In genomic region chr16:3215601-3216262, GRCh38 we compare ENCODE assay signal across 17 cellular contexts. TPM values are rescaled to one million over a fixed set of nuclear protein-coding genes. Genes with fewer than 3 reads are reported as not detected.
A peak's percentile ranks its signal among the peaks of the same experiment; 100 is the strongest.
DNase-seq lines count a peak whose midpoint lies in the region; ATAC-seq and TF ChIP-seq lines count a peak whose summit lies in the region.
"Had no signal": no experiment of that assay in that cellular context is flagged by ENCODE, and none has a peak within 500 bp of the region (broad histone marks: within the 10 kb centered on the region; RNA-seq: fewer than 3 reads in every experiment).

No MANE protein-coding gene starts in this region.

- peak overlapping the region; percentile 46 for H3K4me2 ChIP-seq in Loucy (ENCODE audit: low read depth, low read length, poor library complexity, severe bottlenecking)

- CTCF ChIA-PET in CD4-positive, alpha-beta memory T cell (lab: Charles Lee; ENCODE audit: partially characterized antibody), result interaction anchor here (1.2 to 1.8 kb wide), 3 partner anchors 21 to 51 kb away, joined by 3 to 9 read pairs (median 3); no protein-coding TSS in a partner anchor
- CTCF ChIA-PET in MCF 10A (lab: Yijun Ruan, JAX), result no interaction called here

- intact Hi-C loops in CD4-positive, alpha-beta memory T cell (cut with micrococcal nuclease), result loop anchor here (1.0 to 2.0 kb wide), 4 partner anchors 20 to 68 kb away; partner anchors contain the start of genes ZNF200 and ZNF263
- intact Hi-C loops in natural killer cell (cut with micrococcal nuclease) (no loop called here), MCF 10A (cut with micrococcal nuclease) (no loop called here)

- peaks cover 34% of the 10 kb centered on the region for H3K4me1 ChIP-seq in CD4-positive, alpha-beta memory T cell (ENCODE audit: insufficient read depth, low read length)
- H3K4me1 ChIP-seq in Loucy (ENCODE audit: insufficient read depth, low read length, poor library complexity, severe bottlenecking) (no peaks in the 10 kb centered on the region), endodermal cell (ENCODE audit: control insufficient read depth, insufficient read depth, low read length) (no peaks in the 10 kb centered on the region)
- H3K4me1 ChIP-seq: ascending aorta, right atrium auricular region had no signal

- H3K27me3 Mint-ChIP-seq in CD4-positive, alpha-beta memory T cell, result no peaks in the 10 kb centered on the region
- H3K27me3 Mint-ChIP-seq in natural killer cell (ENCODE audit: low read depth in 2 of 2), result no peaks in the 10 kb centered on the region
- peaks cover 36% of the 10 kb centered on the region for H3K27me3 Mint-ChIP-seq in MCF 10A (ENCODE audit: insufficient read depth, unreplicated experiment)
- H3K27me3 Mint-ChIP-seq in endodermal cell (ENCODE audit: insufficient read depth), result peaks cover 24% of the 10 kb centered on the region

- H3F3A ChIP-seq in Loucy (ENCODE audit: low read depth), result no peaks in the 10 kb centered on the region

- H3K79me2 ChIP-seq in Loucy (ENCODE audit: insufficient read depth, low read length), result no peaks in the 10 kb centered on the region

- H3K27ac ChIP-seq in CD4-positive, alpha-beta memory T cell (ENCODE audit: low read depth, low read length), result peak overlapping the region; percentile 50
- no peak overlapping the region for H3K27ac ChIP-seq in endodermal cell (ENCODE audit: low read depth, low read length)
- H3K27ac ChIP-seq: ascending aorta, C4-2B, right atrium auricular region had no signal

- peaks cover 0 to 50% (median 23%) of the 10 kb centered on the region in 8 donors for H3K9me3 Mint-ChIP-seq in CD4-positive, alpha-beta memory T cell
- H3K9me3 Mint-ChIP-seq in natural killer cell (peaks cover 0 to 3% of the 10 kb centered on the region in 2 donors), MCF 10A (ENCODE audit: unreplicated experiment) (peaks cover 20% of the 10 kb centered on the region), endodermal cell (peaks cover 53% of the 10 kb centered on the region)

- POLR2A ChIA-PET in CD4-positive, alpha-beta memory T cell (lab: Charles Lee; ENCODE audit: partially characterized antibody), result interaction anchor here (0.6 to 3.1 kb wide), 27 partner anchors 8 to 437 kb away, joined by 3 to 46 read pairs (median 5); partner anchors contain the start of genes TIGD7, ZNF200, ZNF213 and ZNF263
- POLR2A ChIA-PET in MCF 10A (lab: Yijun Ruan, JAX), result no interaction called here

- ATAC-seq in natural killer cell (no peak), HG03521 (IDR thresholded peaks at IDR 0.05; ENCODE audit: unreplicated experiment) (no peak), GM19328 (IDR thresholded peaks at IDR 0.05; ENCODE audit: unreplicated experiment) (no peak)
- ATAC-seq: left lung had no signal

- H3K36me3 ChIP-seq in CD4-positive, alpha-beta memory T cell (ENCODE audit: insufficient read depth, low read length), result no peaks in the 10 kb centered on the region
- H3K36me3 ChIP-seq in Loucy (ENCODE audit: insufficient read depth, low read length) (no peaks in the 10 kb centered on the region), endodermal cell (ENCODE audit: control insufficient read depth, insufficient read depth, low read length) (no peaks in the 10 kb centered on the region)
- H3K36me3 ChIP-seq: ascending aorta, left lung, right atrium auricular region had no signal

- peak overlapping the region; percentile 56 to 84 (median 81) for H3K4me3 Mint-ChIP-seq in CD4-positive, alpha-beta memory T cell
- peak overlapping the region; percentile 69 for H3K4me3 Mint-ChIP-seq in natural killer cell
- no peak overlapping the region for H3K4me3 Mint-ChIP-seq in MCF 10A (ENCODE audit: unreplicated experiment)
- no peak overlapping the region for H3K4me3 Mint-ChIP-seq in endodermal cell

- peak in 3 of 5 donors; percentile 9 to 43 (median 19) for DNase-seq in CD4-positive, alpha-beta memory T cell
- DNase-seq in activated T-cell treated with anti-CD3 and anti-CD28 coated beads, Interleukin-2, amount 50 U/mL, for 48 hours, result peak; percentile 30 to 47
- no peak for DNase-seq in natural killer cell
- DNase-seq in MCF 10A (ENCODE audit: unreplicated experiment), result no peak
- DNase-seq in endodermal cell, result no peak
- DNase-seq: hippocampal formation, left lung, NCI-H1105 treated with DMSO at 0.1 percent for 48 hours, NCI-H2227 treated with DMSO at 0.1 percent for 48 hours, SW 1271 had no signal

- no peak for TF ChIP-seq CTCF in Loucy (conservative IDR thresholded peaks at IDR 0.05; ENCODE audit: low read length)
- TF ChIP-seq CTCF in natural killer cell (IDR thresholded peaks at IDR 0.05), result no peak
- TF ChIP-seq CTCF in MCF 10A (IDR thresholded peaks at IDR 0.05; ENCODE audit: unreplicated experiment), result no peak
- TF ChIP-seq CTCF in endodermal cell (conservative IDR thresholded peaks at IDR 0.05), result no peak

- peaks cover 10 to 13% of the 10 kb centered on the region in 2 donors for H3K36me3 Mint-ChIP-seq in CD4-positive, alpha-beta memory T cell
- H3K36me3 Mint-ChIP-seq in natural killer cell (no peaks in the 10 kb centered on the region), MCF 10A (ENCODE audit: insufficient read depth, unreplicated experiment) (no peaks in the 10 kb centered on the region), endodermal cell (ENCODE audit: low read depth) (no peaks in the 10 kb centered on the region)

- no TSS peak for BruUV-seq in MCF 10A (replicated peaks; lab: Mats Ljungman, UMichigan)

- no peaks in the 10 kb centered on the region for H3K27me3 ChIP-seq in CD4-positive, alpha-beta memory T cell (ENCODE audit: insufficient read depth, low read length)
- H3K27me3 ChIP-seq in Loucy (ENCODE audit: insufficient read depth, low read length, poor library complexity, severe bottlenecking) (no peaks in the 10 kb centered on the region), endodermal cell (ENCODE audit: control insufficient read depth, insufficient read depth, low read length, poor library complexity, severe bottlenecking) (peaks cover 5% of the 10 kb centered on the region)
- H3K27me3 ChIP-seq: ascending aorta, left lung, right atrium auricular region had no signal

- no peaks in the 10 kb centered on the region for H3K9me2 ChIP-seq in Loucy (replicated peaks; ENCODE audit: low read depth, low read length)

- H3K9ac ChIP-seq in Loucy (ENCODE audit: low read depth, low read length, poor library complexity, severe bottlenecking) (no peak overlapping the region), endodermal cell (ENCODE audit: extremely low read depth, low read length, poor library complexity, severe bottlenecking) (no peak overlapping the region)

- H3K4me1 Mint-ChIP-seq in CD4-positive, alpha-beta memory T cell, result peaks cover 30 to 41% (median 35%) of the 10 kb centered on the region in 4 donors
- H3K4me1 Mint-ChIP-seq in natural killer cell, result peaks cover 40 to 52% of the 10 kb centered on the region in 2 donors
- H3K4me1 Mint-ChIP-seq in MCF 10A (ENCODE audit: insufficient read depth, unreplicated experiment), result no peaks in the 10 kb centered on the region
- H3K4me1 Mint-ChIP-seq in endodermal cell, result no peaks in the 10 kb centered on the region

- no peak overlapping the region for H2AFZ ChIP-seq in Loucy (ENCODE audit: low read length)

- H3K4me3 ChIP-seq in CD4-positive, alpha-beta memory T cell (ENCODE audit: low read length in 2 of 2), result peak overlapping the region in 1 of 2 donors; percentile 37
- H3K4me3 ChIP-seq in Loucy (ENCODE audit: low read length, poor library complexity, severe bottlenecking) (no peak overlapping the region), endodermal cell (ENCODE audit: low read length) (no peak overlapping the region)
- H3K4me3 ChIP-seq: ascending aorta, left lung, right atrium auricular region had no signal

- WGBS in endodermal cell (ENCODE audit: insufficient coverage in 1 of 2, insufficient read length in 1 of 2), 2 experiments, result 81 to 84% methylated on average over 8 to 11 of the region's 11 CpGs

- no peaks in the 10 kb centered on the region for H3K9me3 ChIP-seq in CD4-positive, alpha-beta memory T cell (ENCODE audit: control insufficient read depth in 1 of 2, low read length in 2 of 2)
- no peaks in the 10 kb centered on the region for H3K9me3 ChIP-seq in Loucy (ENCODE audit: insufficient read depth, low read depth, low read length)
- peaks cover 5% of the 10 kb centered on the region for H3K9me3 ChIP-seq in endodermal cell (ENCODE audit: control insufficient read depth, low read length)

- H4K20me1 ChIP-seq in Loucy (ENCODE audit: insufficient read depth, low read length, poor library complexity, severe bottlenecking), result no peaks in the 10 kb centered on the region

- H3K27ac Mint-ChIP-seq in CD4-positive, alpha-beta memory T cell, result peak overlapping the region; percentile 95 to 100 (median 97)
- H3K27ac Mint-ChIP-seq in natural killer cell (peak overlapping the region; percentile 64 to 88), MCF 10A (ENCODE audit: low read depth, unreplicated experiment) (no peak overlapping the region), endodermal cell (no peak overlapping the region)

RNA-seq across cellular contexts. Expression of gene ZNF200, which starts 19.2 kb away (rescaled TPM):
- 10 to 100 TPM; 27.7 to 29.2 TPM for total RNA-seq in CD4-positive, alpha-beta memory T cell
- polyA plus RNA-seq in CD4-positive, alpha-beta memory T cell, result 10 to 100 TPM in 1 of 2 donors, 1 to 10 TPM in 1; 6.7 to 11.6 TPM
- total RNA-seq in natural killer cell (10 to 100 TPM in 1 of 3 donors, 1 to 10 TPM in 2; 5.3 to 10.9 (median 5.6) TPM), MCF 10A (2022) (6.6 and 8.8 TPM in 2 replicates), endodermal cell (10 to 100 TPM; 11.2 TPM)
- polyA plus RNA-seq in endodermal cell (2013, experiment 1 of 2), result 11.4 TPM
- polyA plus RNA-seq in endodermal cell (2013, experiment 2 of 2), result 10.4 TPM

RNA-seq across cellular contexts. Expression of gene OR1F1, which starts 27.7 kb away (rescaled TPM):
- total RNA-seq in CD4-positive, alpha-beta memory T cell, result under 1 TPM; 0.49 to 0.97 TPM
- polyA plus RNA-seq in CD4-positive, alpha-beta memory T cell, result not detected
- total RNA-seq in natural killer cell (not detected), MCF 10A (2022) (not detected in 2 replicates), endodermal cell (under 1 TPM in 1 of 2 donors, not detected in 1; 0.29 TPM)
- not detected for polyA plus RNA-seq in endodermal cell (2013, experiment 1 of 2)
- polyA plus RNA-seq in endodermal cell (2013, experiment 2 of 2), result not detected
- total RNA-seq: activated CD8-positive, alpha-beta memory T cell treated with anti-CD3 and anti-CD28 coated beads for 36 hours; ascending aorta; left lung; right atrium auricular region had no signal

RNA-seq across cellular contexts. Expression of gene MEFV, which starts 40.7 kb away (rescaled TPM):
- total RNA-seq in CD4-positive, alpha-beta memory T cell, result under 1 TPM; 0.35 to 0.42 TPM
- polyA plus RNA-seq in CD4-positive, alpha-beta memory T cell, result under 1 TPM in 1 of 2 donors, not detected in 1; 0.05 TPM
- total RNA-seq in natural killer cell (1 to 10 TPM; 2.4 to 6.2 (median 5.4) TPM), MCF 10A (2022) (0.49 and 0.72 TPM in 2 replicates), endodermal cell (not detected)
- polyA plus RNA-seq in endodermal cell (2013, experiment 1 of 2), result not detected
- polyA plus RNA-seq in endodermal cell (2013, experiment 2 of 2), result not detected

Comparison
In these comparisons a context has a peak if more than half of its experiments do, and no peak if none do; other contexts are left out.
1. DNase-seq: peak in CD4-positive, alpha-beta memory T cell (3 of 5) and activated T-cell treated with anti-CD3 and anti-CD28 coated beads, Interleukin-2, amount 50 U/mL, for 48 hours (2 of 2); none in natural killer cell (single experiment), MCF 10A (single experiment) and endodermal cell (single experiment).
2. H3K27ac Mint-ChIP-seq: peak in CD4-positive, alpha-beta memory T cell (7 of 7) and natural killer cell (2 of 2); none in MCF 10A (single experiment) and endodermal cell (single experiment).
3. H3K4me3 Mint-ChIP-seq: peak in CD4-positive, alpha-beta memory T cell (8 of 8) and natural killer cell (single experiment); none in MCF 10A (single experiment) and endodermal cell (single experiment).